ENCODE assay signal across 9 cellular contexts in genomic region chr6:85864453-85865401, GRCh38.
DNase-seq lines count a peak whose midpoint lies in the region; ATAC-seq and TF ChIP-seq lines count a peak whose summit lies in the region.
"Had no signal": no experiment of that assay in that cellular context is flagged by ENCODE, and none has a peak within 500 bp of the region (broad histone marks: within the 10 kb centered on the region; RNA-seq: fewer than 3 reads in every experiment).

No MANE protein-coding gene starts in this region.

- H3K27ac ChIP-seq in foreskin keratinocyte, result no peak overlapping the region
- H3K27ac ChIP-seq in stomach, result peak overlapping the region; percentile 28 to 79 (median 67)
- H3K27ac ChIP-seq: KMS-11 had no signal

- H3K9me3 ChIP-seq in stomach, result no peaks in the 10 kb centered on the region

- intact Hi-C loops in stomach (cut with DNase I; ENCODE audit: low total_unique reads), result no loop called here

- H3K36me3 ChIP-seq in H7 (replicated peaks; ENCODE audit: control insufficient read depth, insufficient read depth, low read length) (no peaks in the 10 kb centered on the region), stomach (no peaks in the 10 kb centered on the region)

- ATAC-seq in foreskin keratinocyte, result peak; percentile 48
- no peak for ATAC-seq in GM21367 (IDR thresholded peaks at IDR 0.05; ENCODE audit: unreplicated experiment)
- ATAC-seq in HG03439 (IDR thresholded peaks at IDR 0.05; ENCODE audit: unreplicated experiment), result no peak
- no peak for ATAC-seq in GM21576 (IDR thresholded peaks at IDR 0.05; ENCODE audit: unreplicated experiment)

- TF ChIP-seq POLR2A in stomach (IDR thresholded peaks at IDR 0.05), result no peak

- peak; percentile 11 for DNase-seq in H7
- DNase-seq in foreskin keratinocyte, result peak; percentile 25 to 48
- peak; percentile 58 for DNase-seq in stomach
- DNase-seq in activated CD4-positive, alpha-beta T cell treated with anti-CD3 and anti-CD28 coated beads, Interleukin-2, amount 50 U/mL, for 48 hours, result no peak

- TF ChIP-seq CTCF in WI38 (IDR thresholded peaks at IDR 0.05; ENCODE audit: low read depth, low read length) (no peak), foreskin keratinocyte (conservative IDR thresholded peaks at IDR 0.05) (peak; percentile 27), stomach (IDR thresholded peaks at IDR 0.05) (no peak)

- H3K4me3 ChIP-seq in H7 (ENCODE audit: insufficient read depth, low read depth, low read length) (no peak overlapping the region), WI38 (ENCODE audit: low read depth, low read length) (peak overlapping the region; percentile 66), stomach (peak overlapping the region; percentile 34 to 50 (median 42))

- 22 to 30% (median 26%) methylated on average over 7 of the region's 7 CpGs for WGBS in stomach, 5 donors

- H3K27me3 ChIP-seq in H7 (ENCODE audit: control insufficient read depth, insufficient read depth, low read length) (no peaks in the 10 kb centered on the region), foreskin keratinocyte (no peaks in the 10 kb centered on the region), stomach (no peaks in the 10 kb centered on the region)

- no peak for TF ChIP-seq EP300 in stomach (IDR thresholded peaks at IDR 0.05)

- no peaks in the 10 kb centered on the region for H3K4me1 ChIP-seq in foreskin keratinocyte
- H3K4me1 ChIP-seq in stomach, result peaks cover 14 to 39% (median 30%) of the 10 kb centered on the region in 4 donors

Comparison
In these comparisons a context has a peak if more than half of its experiments do, and no peak if none do; other contexts are left out.
1. DNase-seq: peak in H7 (single experiment), foreskin keratinocyte (2 of 2) and stomach (single experiment); none in activated CD4-positive, alpha-beta T cell treated with anti-CD3 and anti-CD28 coated beads, Interleukin-2, amount 50 U/mL, for 48 hours (0 of 2).